Comparison of ENCODE assay signal across 24 cellular contexts in genomic region chr18:31603335-31603734, GRCh38. TPM values are rescaled to one million over a fixed set of nuclear protein-coding genes. Genes with fewer than 3 reads are reported as not detected.
DNase-seq lines count a peak whose midpoint lies in the region; ATAC-seq, FAIRE-seq and TF ChIP-seq lines count a peak whose summit lies in the region.
"Had no signal": no experiment of that assay in that cellular context is flagged by ENCODE, and none has a peak within 500 bp of the region (broad histone marks: within the 10 kb centered on the region; RNA-seq: fewer than 3 reads in every experiment).

No MANE protein-coding gene starts in this region.

- H3K27me3 Mint-ChIP-seq in activated naive CD4-positive, alpha-beta T cell treated with anti-CD3 and anti-CD28 coated beads for 36 hours (ENCODE audit: low read depth) = peaks cover 10% of the 10 kb centered on the region
- H3K27me3 Mint-ChIP-seq: activated B cell treated with CpG ODN at 0.5 μM for 24 hours had no signal

- no peak overlapping the region for H3K27ac Mint-ChIP-seq in activated naive CD4-positive, alpha-beta T cell treated with anti-CD3 and anti-CD28 coated beads for 36 hours
- no peak overlapping the region for H3K27ac Mint-ChIP-seq in stimulated activated effector memory CD8-positive, alpha-beta T cell treated with anti-CD3 and anti-CD28 coated beads, Interleukin-12 subunit alpha, Interleukin-12 subunit beta, amount 100 ng/mL, for 72 hours
- H3K27ac Mint-ChIP-seq: activated B cell treated with CpG ODN at 0.5 μM for 24 hours; activated naive CD4-positive, alpha-beta T cell treated with anti-CD3 and anti-CD28 coated beads, Interleukin-2, amount 50 U/mL, for 24 hours; CD8-positive, alpha-beta memory T cell; IgD-negative memory B cell had no signal

- FAIRE-seq in RCC 7860 (lab: Jason Lieb, UNC) = peak; percentile 52
- FAIRE-seq: frontal cortex, GM12892 had no signal

- no peak overlapping the region for H3K4me3 ChIP-seq in fibroblast of mammary gland (ENCODE audit: control insufficient read depth, low read depth, low read length)
- H3K4me3 ChIP-seq: prostate gland, thyroid gland had no signal

- intact Hi-C loops in activated naive CD4-positive, alpha-beta T cell treated with anti-CD3 and anti-CD28 coated beads for 36 hours (cut with micrococcal nuclease) = no loop called here
- intact Hi-C loops in posterior vena cava (cut with DNase I) = no loop called here

- CTCF ChIA-PET in activated naive CD4-positive, alpha-beta T cell treated with anti-CD3 and anti-CD28 coated beads for 36 hours (lab: Charles Lee) = interaction anchor here (1.2 kb wide), 1 partner anchor 47 kb away, joined by 3 read pairs; no protein-coding TSS in a partner anchor

- ATAC-seq in stimulated activated effector memory CD8-positive, alpha-beta T cell treated with anti-CD3 and anti-CD28 coated beads, Interleukin-12 subunit alpha, Interleukin-12 subunit beta, amount 100 ng/mL, for 72 hours = peak; percentile 85
- no peak for ATAC-seq in HG03039 (IDR thresholded peaks at IDR 0.05; ENCODE audit: unreplicated experiment)
- ATAC-seq: HCT116 had no signal

- no peaks in the 10 kb centered on the region for H3K9me3 Mint-ChIP-seq in activated naive CD4-positive, alpha-beta T cell treated with anti-CD3 and anti-CD28 coated beads for 36 hours
- H3K9me3 Mint-ChIP-seq in stimulated activated effector memory CD8-positive, alpha-beta T cell treated with anti-CD3 and anti-CD28 coated beads, Interleukin-12 subunit alpha, Interleukin-12 subunit beta, amount 100 ng/mL, for 72 hours = no peaks in the 10 kb centered on the region
- H3K9me3 Mint-ChIP-seq: activated B cell treated with CpG ODN at 0.5 μM for 24 hours; activated naive CD4-positive, alpha-beta T cell treated with anti-CD3 and anti-CD28 coated beads, Interleukin-2, amount 50 U/mL, for 24 hours; IgD-negative memory B cell had no signal

- no peaks in the 10 kb centered on the region for H3K4me1 Mint-ChIP-seq in activated naive CD4-positive, alpha-beta T cell treated with anti-CD3 and anti-CD28 coated beads for 36 hours (ENCODE audit: low read depth)
- H3K4me1 Mint-ChIP-seq in stimulated activated effector memory CD8-positive, alpha-beta T cell treated with anti-CD3 and anti-CD28 coated beads, Interleukin-12 subunit alpha, Interleukin-12 subunit beta, amount 100 ng/mL, for 72 hours = no peaks in the 10 kb centered on the region
- H3K4me1 Mint-ChIP-seq: activated B cell treated with CpG ODN at 0.5 μM for 24 hours; activated naive CD4-positive, alpha-beta T cell treated with anti-CD3 and anti-CD28 coated beads, Interleukin-2, amount 50 U/mL, for 24 hours; CD8-positive, alpha-beta memory T cell; IgD-negative memory B cell had no signal

- DNase-seq in activated naive CD4-positive, alpha-beta T cell treated with anti-CD3 and anti-CD28 coated beads for 36 hours = peak; percentile 25
- DNase-seq in activated naive CD4-positive, alpha-beta T cell treated with Interleukin-2 at 50 U/mL for 16 hours = no peak
- DNase-seq in RCC 7860 (ENCODE audit: low spot score) (peak; percentile 38), fibroblast of mammary gland (ENCODE audit: low read depth) (peak; percentile 64), posterior vena cava (ENCODE audit: low spot score) (no peak), LoVo (ENCODE audit: low spot score) (no peak)
- DNase-seq in stimulated activated effector memory CD8-positive, alpha-beta T cell treated with anti-CD3 and anti-CD28 coated beads, Interleukin-12 subunit alpha, Interleukin-12 subunit beta, amount 100 ng/mL, for 72 hours (ENCODE audit: low spot score in 2 of 2) = no peak
- DNase-seq: activated B cell treated with CpG ODN at 0.5 μM for 24 hours; activated CD8-positive, alpha-beta memory T cell treated with anti-CD3 and anti-CD28 coated beads, Interleukin-2, amount 50 U/mL, for 48 hours; CD8-positive, alpha-beta memory T cell; cortex of kidney; DMS53; MV-4-11; NCI-H187 treated with DMSO at 0.1 percent for 48 hours; NCI-H226; thyroid gland had no signal

- H3K4me3 Mint-ChIP-seq in activated naive CD4-positive, alpha-beta T cell treated with anti-CD3 and anti-CD28 coated beads for 36 hours = no peak overlapping the region
- no peak overlapping the region for H3K4me3 Mint-ChIP-seq in stimulated activated effector memory CD8-positive, alpha-beta T cell treated with anti-CD3 and anti-CD28 coated beads, Interleukin-12 subunit alpha, Interleukin-12 subunit beta, amount 100 ng/mL, for 72 hours
- H3K4me3 Mint-ChIP-seq: activated B cell treated with CpG ODN at 0.5 μM for 24 hours; activated naive CD4-positive, alpha-beta T cell treated with anti-CD3 and anti-CD28 coated beads, Interleukin-2, amount 50 U/mL, for 24 hours; CD8-positive, alpha-beta memory T cell; IgD-negative memory B cell had no signal

- H3K36me3 Mint-ChIP-seq in activated naive CD4-positive, alpha-beta T cell treated with anti-CD3 and anti-CD28 coated beads for 36 hours (ENCODE audit: low read depth) = no peaks in the 10 kb centered on the region
- no peaks in the 10 kb centered on the region for H3K36me3 Mint-ChIP-seq in stimulated activated effector memory CD8-positive, alpha-beta T cell treated with anti-CD3 and anti-CD28 coated beads, Interleukin-12 subunit alpha, Interleukin-12 subunit beta, amount 100 ng/mL, for 72 hours
- H3K36me3 Mint-ChIP-seq: activated naive CD4-positive, alpha-beta T cell treated with anti-CD3 and anti-CD28 coated beads, Interleukin-2, amount 50 U/mL, for 24 hours; CD8-positive, alpha-beta memory T cell; IgD-negative memory B cell had no signal

- TF ChIP-seq CTCF in fibroblast of mammary gland (conservative IDR thresholded peaks at IDR 0.05; ENCODE audit: control insufficient read depth, insufficient read depth, low read depth, low read length) = no peak

RNA-seq across cellular contexts. Expression of gene TTR, which starts 11.7 kb away (rescaled TPM):
- not detected for total RNA-seq in activated naive CD4-positive, alpha-beta T cell treated with anti-CD3 and anti-CD28 coated beads for 36 hours
- not detected for total RNA-seq in posterior vena cava
- total RNA-seq: activated B cell treated with CpG ODN at 0.5 μM for 24 hours; CD8-positive, alpha-beta memory T cell; T-helper 2 cell treated with Interferon-gamma antibody and Interleukin-4, amounts not matched to agents 100 ng/mL and 5 ng/mL, for 36 hours; thyroid gland had no signal

Comparison
In these comparisons a context has a peak if more than half of its experiments do, and no peak if none do; other contexts are left out.
1. DNase-seq: peak in activated naive CD4-positive, alpha-beta T cell treated with anti-CD3 and anti-CD28 coated beads for 36 hours (single experiment), RCC 7860 (single experiment) and fibroblast of mammary gland (single experiment); none in activated naive CD4-positive, alpha-beta T cell treated with Interleukin-2 at 50 U/mL for 16 hours (single experiment), stimulated activated effector memory CD8-positive, alpha-beta T cell treated with anti-CD3 and anti-CD28 coated beads, Interleukin-12 subunit alpha, Interleukin-12 subunit beta, amount 100 ng/mL, for 72 hours (0 of 2), posterior vena cava (single experiment) and LoVo (single experiment).